ENCODE assay signal across 11 cellular contexts in genomic region chr16:74439685-74440084, GRCh38.
"Had no signal": no experiment of that assay in that cellular context is flagged by ENCODE, and none has a peak within 500 bp of the region (broad histone marks: within the 10 kb centered on the region; RNA-seq: fewer than 3 reads in every experiment).

No MANE protein-coding gene starts in this region.

- H3K4me1 Mint-ChIP-seq: memory B cell had no signal

- H3K27me3 Mint-ChIP-seq: memory B cell had no signal

- H3K27ac Mint-ChIP-seq: memory B cell had no signal

- DNase-seq: activated CD4-positive, CD25-positive, alpha-beta regulatory T cell; activated CD8-positive, alpha-beta memory T cell treated with anti-CD3 and anti-CD28 coated beads, Interleukin-2, amount 50 U/mL, for 4 hours; esophagus squamous epithelium; foreskin fibroblast; head of caudate nucleus; pancreas; SK-N-SH; stimulated activated CD4-positive, alpha-beta T cell treated with anti-CD3 and anti-CD28 coated beads, Interleukin-15, amount 100 ng/mL, for 24 hours; stimulated activated CD4-positive, alpha-beta T cell treated with anti-CD3 and anti-CD28 coated beads, Interleukin-4, amount 100 ng/mL, for 24 hours; stomach had no signal

- H3K4me3 Mint-ChIP-seq: memory B cell had no signal
